In the genomic region with DNA sequence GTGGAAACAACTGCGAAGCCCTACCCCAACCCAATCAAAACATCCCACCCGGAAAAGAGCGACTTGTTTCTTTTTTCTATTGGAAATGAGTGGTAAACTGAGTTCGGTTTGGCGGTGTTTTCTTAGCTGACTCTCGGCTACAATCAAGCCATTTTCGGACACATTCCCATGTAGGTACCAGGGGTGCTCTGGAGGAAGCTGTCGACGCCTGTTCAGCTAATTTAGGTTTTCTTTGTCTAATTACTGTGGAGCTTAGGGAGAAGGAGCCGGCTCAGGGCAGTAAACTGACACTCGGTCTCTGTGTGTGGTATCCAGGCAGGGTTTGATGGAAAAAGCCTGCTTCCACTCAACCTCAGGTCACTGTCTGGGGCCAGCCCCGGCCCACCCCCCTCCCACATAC, we compare ENCODE assay signal across 1 cellular context.
TF ChIP-seq lines count a peak whose summit lies in the region.

No MANE protein-coding gene starts in this region.

TF ChIP-seq in IMR-90, 13 proteins besides CTCF, POLR2A, EP300 and RAD21:
- no peak for TF ChIP-seq MAFK (IDR thresholded peaks at IDR 0.05; ENCODE audit: low read depth, low read length)
- no peak for TF ChIP-seq CHD1 (IDR thresholded peaks at IDR 0.05; ENCODE audit: low read depth, low read length)
- no peak for TF ChIP-seq FOS (IDR thresholded peaks at IDR 0.05; ENCODE audit: low read depth, low read length)
- TF ChIP-seq USF2 (IDR thresholded peaks at IDR 0.05; ENCODE audit: low read depth, low read length), result no peak
- no peak for TF ChIP-seq SMC3 (IDR thresholded peaks at IDR 0.05; ENCODE audit: low read depth, low read length)
- TF ChIP-seq BHLHE40 (IDR thresholded peaks at IDR 0.05; ENCODE audit: low read depth, low read length), result no peak
- TF ChIP-seq RCOR1 (IDR thresholded peaks at IDR 0.05; ENCODE audit: insufficient replicate concordance, low read length), result no peak
- TF ChIP-seq, protein P1, sequence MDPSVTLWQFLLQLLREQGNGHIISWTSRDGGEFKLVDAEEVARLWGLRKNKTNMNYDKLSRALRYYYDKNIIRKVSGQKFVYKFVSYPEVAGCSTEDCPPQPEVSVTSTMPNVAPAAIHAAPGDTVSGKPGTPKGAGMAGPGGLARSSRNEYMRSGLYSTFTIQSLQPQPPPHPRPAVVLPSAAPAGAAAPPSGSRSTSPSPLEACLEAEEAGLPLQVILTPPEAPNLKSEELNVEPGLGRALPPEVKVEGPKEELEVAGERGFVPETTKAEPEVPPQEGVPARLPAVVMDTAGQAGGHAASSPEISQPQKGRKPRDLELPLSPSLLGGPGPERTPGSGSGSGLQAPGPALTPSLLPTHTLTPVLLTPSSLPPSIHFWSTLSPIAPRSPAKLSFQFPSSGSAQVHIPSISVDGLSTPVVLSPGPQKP (IDR thresholded peaks at IDR 0.05; ENCODE audit: borderline replicate concordance, low read depth, low read length), result no peak
- no peak for TF ChIP-seq CEBPB (IDR thresholded peaks at IDR 0.05; ENCODE audit: low read depth, low read length)
- TF ChIP-seq MAZ (IDR thresholded peaks at IDR 0.05; ENCODE audit: borderline replicate concordance, low read depth, low read length), result no peak
- no peak for TF ChIP-seq NFE2L2 (IDR thresholded peaks at IDR 0.05; ENCODE audit: low read depth, low read length)
- TF ChIP-seq MXI1 (IDR thresholded peaks at IDR 0.05; ENCODE audit: borderline replicate concordance, low read depth, low read length), result no peak
- TF ChIP-seq RFX5 (IDR thresholded peaks at IDR 0.05; ENCODE audit: low read depth, low read length), result no peak
